21 cellular contexts compared by ENCODE assay signal in the genomic region with DNA sequence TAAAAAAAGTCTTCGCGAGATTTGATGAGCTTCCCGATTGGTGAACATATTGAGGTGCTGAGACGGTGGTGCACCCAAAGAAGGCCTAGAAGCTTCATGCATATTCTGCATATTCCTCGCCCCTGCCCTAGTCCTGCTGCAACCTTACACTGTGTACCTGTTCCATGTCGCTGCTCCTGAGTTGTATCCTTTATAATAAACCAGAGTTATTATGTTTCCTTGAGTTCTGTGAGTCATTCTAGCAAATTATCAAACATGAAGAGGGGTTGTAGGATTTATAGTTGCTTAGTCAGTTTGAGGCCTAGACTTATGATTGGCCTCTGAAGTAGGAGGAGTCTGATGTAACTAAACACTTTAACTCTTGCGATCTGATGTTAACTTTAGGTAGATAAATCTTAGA.
DNase-seq lines count a peak whose midpoint lies in the region; ATAC-seq and TF ChIP-seq lines count a peak whose summit lies in the region.
"Had no signal": no experiment of that assay in that cellular context is flagged by ENCODE, and none has a peak within 500 bp of the region (broad histone marks: within the 10 kb centered on the region; RNA-seq: fewer than 3 reads in every experiment).

No MANE protein-coding gene starts in this region.

- no peak overlapping the region for H3K4me3 ChIP-seq in PC-3 (ENCODE audit: low read length)
- no peak overlapping the region for H3K4me3 ChIP-seq in vagina
- H3K4me3 ChIP-seq: BLaER1 had no signal

- in situ Hi-C loops in Caki2 (cut with HindIII; ENCODE audit: low pct_unique_long_range_greater_than_20kb, low sequenced_read_pairs): no loop called here

- no peaks in the 10 kb centered on the region for H3K4me1 ChIP-seq in PC-3 (ENCODE audit: insufficient read depth, low read length)
- no peaks in the 10 kb centered on the region for H3K4me1 ChIP-seq in vagina
- H3K4me1 ChIP-seq: BE2C, BLaER1 had no signal

- H2AFZ ChIP-seq in PC-3 (ENCODE audit: low read length): no peak overlapping the region

- H3K27me3 Mint-ChIP-seq in nephron (ENCODE audit: low read depth): peaks cover 5% of the 10 kb centered on the region
- H3K27me3 Mint-ChIP-seq in osteocyte (ENCODE audit: unreplicated experiment): no peaks in the 10 kb centered on the region
- H3K27me3 Mint-ChIP-seq: CD8-positive, alpha-beta memory T cell had no signal

- H3K9me3 ChIP-seq in PC-3 (ENCODE audit: low read length): 0 out of 2 replicates have a peak, but pooled peaks cover 3% of the 10 kb centered on the region
- no peaks in the 10 kb centered on the region for H3K9me3 ChIP-seq in vagina
- H3K9me3 ChIP-seq: BE2C, BLaER1 had no signal

- no peak overlapping the region for H3K9ac ChIP-seq in PC-3 (ENCODE audit: low read length)
- H3K9ac ChIP-seq: BLaER1 had no signal

- H3K4me1 Mint-ChIP-seq in nephron (peaks cover 38% of the 10 kb centered on the region), osteocyte (ENCODE audit: unreplicated experiment) (no peaks in the 10 kb centered on the region)
- H3K4me1 Mint-ChIP-seq: CD14-positive monocyte; CD4-positive, alpha-beta memory T cell; CD4-positive, CD25-positive, alpha-beta regulatory T cell; CD8-positive, alpha-beta memory T cell had no signal

- H3K9me3 Mint-ChIP-seq in nephron: peaks cover 3% of the 10 kb centered on the region
- H3K9me3 Mint-ChIP-seq in osteocyte (ENCODE audit: unreplicated experiment): peaks cover 9% of the 10 kb centered on the region

- TF ChIP-seq CTCF in PC-3 (conservative IDR thresholded peaks at IDR 0.05; ENCODE audit: low read depth, low read length) (no peak), nephron (IDR thresholded peaks at IDR 0.05; ENCODE audit: unreplicated experiment in 3 of 3) (no peak), vagina (IDR thresholded peaks at IDR 0.05) (no peak), osteocyte (IDR thresholded peaks at IDR 0.05) (no peak)

- TF ChIP-seq POLR2A in vagina (IDR thresholded peaks at IDR 0.05): no peak

- no peaks in the 10 kb centered on the region for H3K36me3 Mint-ChIP-seq in nephron (ENCODE audit: low read depth)
- H3K36me3 Mint-ChIP-seq in osteocyte (ENCODE audit: unreplicated experiment): no peaks in the 10 kb centered on the region
- H3K36me3 Mint-ChIP-seq: CD14-positive monocyte; CD4-positive, alpha-beta memory T cell; CD4-positive, CD25-positive, alpha-beta regulatory T cell; CD8-positive, alpha-beta memory T cell had no signal

- ATAC-seq in PC-3 (no peak), GM19452 (IDR thresholded peaks at IDR 0.05; ENCODE audit: unreplicated experiment) (no peak)

- no peaks in the 10 kb centered on the region for H3K9me2 ChIP-seq in PC-3 (replicated peaks; ENCODE audit: low read length)

- CTCF ChIA-PET in PC-3 (lab: Charles Lee): no interaction called here

- no peaks in the 10 kb centered on the region for H3K79me2 ChIP-seq in PC-3 (ENCODE audit: low read length)

- BruUV-seq in PC-3 (replicated peaks; lab: Mats Ljungman, UMichigan): no TSS peak

- H3K27ac Mint-ChIP-seq in nephron (peak overlapping the region; percentile 29 to 82 (median 38)), osteocyte (ENCODE audit: unreplicated experiment) (no peak overlapping the region)
- H3K27ac Mint-ChIP-seq: CD14-positive monocyte; CD4-positive, alpha-beta memory T cell; CD8-positive, alpha-beta memory T cell had no signal

- intact Hi-C loops in PC-3 (cut with micrococcal nuclease) (no loop called here), vagina (cut with DNase I) (no loop called here)

- H3K4me3 Mint-ChIP-seq in nephron (no peak overlapping the region), osteocyte (ENCODE audit: unreplicated experiment) (no peak overlapping the region)
- H3K4me3 Mint-ChIP-seq: CD14-positive monocyte; CD4-positive, alpha-beta memory T cell; CD4-positive, CD25-positive, alpha-beta regulatory T cell; CD8-positive, alpha-beta memory T cell had no signal

- DNase-seq in Caki2 (ENCODE audit: low read depth): peak; percentile 58
- peak; percentile 49 for DNase-seq in PC-3
- DNase-seq in kidney glomerular epithelial cell (lab: John Stamatoyannopoulos, UW): peak; percentile 11
- no peak for DNase-seq in vagina (ENCODE audit: extremely low spot score in 2 of 2)
- no peak for DNase-seq in osteocyte (ENCODE audit: extremely low spot score, unreplicated experiment)
- no peak for DNase-seq in cerebellar nuclear complex (lab: John Stamatoyannopoulos, UW)
- DNase-seq: 8988T; ACHN; BE2C; C1 segment of cervical spinal cord; Calu3; CD4-positive, alpha-beta memory T cell; CD4-positive, CD25-positive, alpha-beta regulatory T cell; CD8-positive, alpha-beta memory T cell; COR-L47; DMS79 treated with DMSO at 0.1 percent for 48 hours; GF-D8 had no signal

- H3K36me3 ChIP-seq in PC-3 (ENCODE audit: low read depth, low read length): no peaks in the 10 kb centered on the region
- no peaks in the 10 kb centered on the region for H3K36me3 ChIP-seq in vagina
- H3K36me3 ChIP-seq: BE2C, BLaER1 had no signal

- POLR2A ChIA-PET in PC-3 (lab: Charles Lee; ENCODE audit: unreplicated experiment): no interaction called here

- H3K4me2 ChIP-seq in PC-3 (ENCODE audit: low read length): no peak overlapping the region
- H3K4me2 ChIP-seq: BLaER1 had no signal

- H4K20me1 ChIP-seq in PC-3 (ENCODE audit: low read length): no peaks in the 10 kb centered on the region
- H4K20me1 ChIP-seq: BLaER1 had no signal

- H3K27ac ChIP-seq in PC-3 (ENCODE audit: low read length) (no peak overlapping the region), vagina (no peak overlapping the region)
- H3K27ac ChIP-seq: BLaER1 had no signal

- no peaks in the 10 kb centered on the region for H3F3A ChIP-seq in PC-3 (ENCODE audit: low read length, unreplicated experiment)

- peaks cover 15% of the 10 kb centered on the region; the same call in 1 of the 2 replicates for H3K27me3 ChIP-seq in PC-3 (ENCODE audit: low read length)
- no peaks in the 10 kb centered on the region for H3K27me3 ChIP-seq in vagina
- H3K27me3 ChIP-seq: BE2C, BLaER1 had no signal

Comparison
In these comparisons a context has a peak if more than half of its experiments do, and no peak if none do; other contexts are left out.
1. DNase-seq: peak in Caki2 (single experiment), PC-3 (single experiment) and kidney glomerular epithelial cell (single experiment); none in vagina (0 of 2), osteocyte (single experiment) and cerebellar nuclear complex (0 of 2).